In genomic region chr22:44847380-44847779, GRCh38 we compare ENCODE assay signal across 24 cellular contexts.
"Had no signal": no experiment of that assay in that cellular context is flagged by ENCODE, and none has a peak within 500 bp of the region (broad histone marks: within the 10 kb centered on the region; RNA-seq: fewer than 3 reads in every experiment).

No MANE protein-coding gene starts in this region.

- H3K27ac Mint-ChIP-seq: mesothelial cell of epicardium; naive thymus-derived CD4-positive, alpha-beta T cell; nephron; neural progenitor cell; stimulated activated memory B cell treated with anti-CD40 and anti-IgM and Interleukin-4, amounts not matched to agents 10 μg/mL and 1 μg/mL and 100 μg/mL, for 72 hours had no signal

- H3K4me1 ChIP-seq: gastrocnemius medialis, neural progenitor cell, testis, tibial nerve, upper lobe of left lung had no signal

- H3K4me1 Mint-ChIP-seq: mesothelial cell of epicardium; naive thymus-derived CD4-positive, alpha-beta T cell; nephron; stimulated activated memory B cell treated with anti-CD40 and anti-IgM and Interleukin-4, amounts not matched to agents 10 μg/mL and 1 μg/mL and 100 μg/mL, for 72 hours had no signal

- H3K4me3 Mint-ChIP-seq: mesothelial cell of epicardium; naive thymus-derived CD4-positive, alpha-beta T cell; nephron; neural progenitor cell; stimulated activated memory B cell treated with anti-CD40 and anti-IgM and Interleukin-4, amounts not matched to agents 10 μg/mL and 1 μg/mL and 100 μg/mL, for 72 hours had no signal

- H3K27ac ChIP-seq: dorsolateral prefrontal cortex, epithelial cell of prostate, gastrocnemius medialis, neural progenitor cell, ovary, testis, tibial nerve, upper lobe of left lung had no signal

- H3K4me3 ChIP-seq: dorsolateral prefrontal cortex, gastrocnemius medialis, lung, neural progenitor cell, ovary, smooth muscle cell, testis, tibial nerve, upper lobe of left lung had no signal

- DNase-seq: effector CD4-positive, alpha-beta T cell; foreskin fibroblast; gastrocnemius medialis; mesenchymal stem cell; naive thymus-derived CD4-positive, alpha-beta T cell; ovary; stimulated activated CD4-positive, alpha-beta T cell treated with anti-CD3 and anti-CD28 coated beads, Interleukin-12 subunit alpha, Interleukin-12 subunit beta, amount 100 ng/mL, for 4 hours; stimulated activated CD4-positive, alpha-beta T cell treated with anti-CD3 and anti-CD28 coated beads, Interleukin-1b, Interleukin-23, amount 100 ng/mL, for 48 hours; stimulated activated CD4-positive, alpha-beta T cell treated with anti-CD3 and anti-CD28 coated beads, Interleukin-4, amount 100 ng/mL, for 24 hours; stimulated activated naive CD8-positive, alpha-beta T cell treated with anti-CD3 and anti-CD28 coated beads, Interleukin-15, Interleukin-2, amounts not matched to agents 100 U/mL and 50 U/mL, for 24 hours; testis had no signal

- H3K36me3 ChIP-seq: gastrocnemius medialis, neural progenitor cell, ovary, upper lobe of left lung had no signal

- FAIRE-seq: colon, keratinocyte, urothelium cell line had no signal

- H2AFZ ChIP-seq: neural progenitor cell had no signal

- H3K27me3 ChIP-seq: dorsolateral prefrontal cortex, gastrocnemius medialis, neural progenitor cell, ovary, testis, tibial nerve, upper lobe of left lung had no signal

- H3K9me3 ChIP-seq: gastrocnemius medialis, ovary, testis had no signal

- H3K4me2 ChIP-seq: neural progenitor cell, smooth muscle cell had no signal

- H3K9ac ChIP-seq: neural progenitor cell had no signal
